ENCODE assay signal across 8 cellular contexts in the genomic region with DNA sequence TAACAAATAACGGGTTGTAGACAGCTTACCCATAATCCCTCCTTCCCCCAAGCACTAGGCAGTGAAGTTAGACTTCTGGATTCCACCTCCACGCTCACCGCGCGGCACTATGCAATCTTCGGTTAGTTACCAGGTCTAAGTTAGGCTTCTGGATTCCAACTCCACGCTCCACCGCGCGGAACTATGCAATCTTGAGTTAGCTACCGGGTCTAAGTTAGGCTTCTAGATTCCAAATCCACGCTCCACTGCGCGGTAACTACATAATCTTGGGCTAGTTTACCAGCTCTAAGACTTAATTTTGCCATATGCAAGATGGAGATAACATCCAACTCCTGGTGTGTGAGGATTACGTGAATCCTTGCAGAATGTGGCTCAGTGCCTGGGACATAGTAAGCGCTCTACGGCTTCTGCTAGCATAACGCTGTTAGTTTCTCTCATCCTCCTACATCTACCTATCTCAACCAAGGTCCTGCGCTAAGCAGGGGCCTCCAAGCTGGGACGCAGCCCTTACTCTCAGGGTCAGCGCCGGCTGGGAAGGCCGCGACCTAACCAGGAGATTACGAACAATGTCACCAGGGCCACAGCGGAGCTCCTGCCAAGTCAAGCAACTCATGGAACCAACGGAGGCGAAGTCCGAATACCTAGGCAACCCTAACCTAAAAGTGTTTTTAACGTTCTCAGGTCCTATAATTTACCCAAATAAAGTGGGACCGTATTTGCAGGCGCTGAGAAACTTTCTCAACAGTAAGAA. TPM values are rescaled to one million over a fixed set of nuclear protein-coding genes. Genes with fewer than 3 reads are reported as not detected.
A peak's percentile ranks its signal among the peaks of the same experiment; 100 is the strongest.
DNase-seq lines count a peak whose midpoint lies in the region; ATAC-seq, FAIRE-seq and TF ChIP-seq lines count a peak whose summit lies in the region.

No MANE protein-coding gene starts in this region.

- FAIRE-seq in keratinocyte (lab: Jason Lieb, UNC) = peak; percentile 39

- H3K9ac ChIP-seq in keratinocyte (ENCODE audit: control insufficient read depth, extremely low read depth, insufficient read depth, low read length) = peak overlapping the region; percentile 97

- peaks cover 32% of the 10 kb centered on the region for H4K20me1 ChIP-seq in keratinocyte (ENCODE audit: control insufficient read depth, extremely low read depth, insufficient read depth, low read length)

- H3K4me1 ChIP-seq in keratinocyte (ENCODE audit: control insufficient read depth, extremely low read depth, insufficient read depth, low read length) = peaks cover 22% of the 10 kb centered on the region

- DNase-seq in stimulated activated CD4-positive, alpha-beta T cell treated with anti-CD3 and anti-CD28 coated beads, Interleukin-2, amount 100 ng/mL, for 24 hours = peak; percentile 40 to 41
- no peak for DNase-seq in stimulated activated CD4-positive, alpha-beta T cell treated with anti-CD3 and anti-CD28 coated beads, Interleukin-1b, Interleukin-23, amount 100 ng/mL, for 48 hours
- DNase-seq in OCI-M1 (lab: John Stamatoyannopoulos, UW) = peak; percentile 88
- peak; percentile 22 for DNase-seq in brain microvascular endothelial cell
- no peak for DNase-seq in keratinocyte (ENCODE audit: low read depth, low spot score)
- DNase-seq in stimulated activated naive CD8-positive, alpha-beta T cell treated with anti-CD3 and anti-CD28 coated beads, Interleukin-15, amount 100 ng/mL, for 72 hours = peak in 1 of 2 donors; percentile 21
- DNase-seq in GM20000 (ENCODE audit: low spot score) = no peak

- no peaks in the 10 kb centered on the region for H3K27me3 Mint-ChIP-seq in stimulated activated naive CD8-positive, alpha-beta T cell treated with anti-CD3 and anti-CD28 coated beads, Interleukin-15, amount 100 ng/mL, for 72 hours

- in situ Hi-C loops in brain microvascular endothelial cell (cut with HindIII; ENCODE audit: low pct_ligation_motif_present, low sequenced_read_pairs) = no loop called here

- TF ChIP-seq CTCF in brain microvascular endothelial cell (IDR thresholded peaks at IDR 0.05; ENCODE audit: low read depth, low read length, missing control alignments) (no peak), keratinocyte (optimal IDR thresholded peaks at IDR 0.05 in 1 of 3, IDR thresholded peaks at IDR 0.05 in 1 of 3, conservative IDR thresholded peaks at IDR 0.05 in 1 of 3; ENCODE audit: extremely low read depth in 1 of 3, insufficient read depth in 2 of 3, low read length in 3 of 3) (no peak), GM20000 (IDR thresholded peaks at IDR 0.05; ENCODE audit: extremely low read depth, missing control alignments) (no peak)

- peak overlapping the region; percentile 92 to 96 for H3K4me3 Mint-ChIP-seq in stimulated activated naive CD8-positive, alpha-beta T cell treated with anti-CD3 and anti-CD28 coated beads, Interleukin-15, amount 100 ng/mL, for 72 hours

- H3K4me3 ChIP-seq in brain microvascular endothelial cell (ENCODE audit: low read depth, low read length) = peak overlapping the region; percentile 93
- peak overlapping the region; percentile 97 to 100 (median 99) for H3K4me3 ChIP-seq in keratinocyte (ENCODE audit: control insufficient read depth in 2 of 3, extremely low read depth in 1 of 3, insufficient read depth in 2 of 3, low read depth in 1 of 3, low read length in 3 of 3)

- H3K27ac ChIP-seq in brain microvascular endothelial cell = peak overlapping the region; percentile 73
- peak overlapping the region; percentile 92 for H3K27ac ChIP-seq in keratinocyte (ENCODE audit: control insufficient read depth, insufficient read depth, low read length)

- dilution Hi-C loops in keratinocyte (cut with MboI; ENCODE audit: extremely low pct_ligation_motif_present, low sequenced_read_pairs) = no loop called here

- peaks cover 13% of the 10 kb centered on the region for H3K9me1 ChIP-seq in keratinocyte (ENCODE audit: control insufficient read depth, extremely low read depth, insufficient read depth, low read length)

- H3K27ac Mint-ChIP-seq in stimulated activated naive CD8-positive, alpha-beta T cell treated with anti-CD3 and anti-CD28 coated beads, Interleukin-15, amount 100 ng/mL, for 72 hours = peak overlapping the region; percentile 96 to 99

- H3K79me2 ChIP-seq in keratinocyte (ENCODE audit: control insufficient read depth, insufficient read depth, low read length) = peaks cover 30% of the 10 kb centered on the region

- no peaks in the 10 kb centered on the region for H3K27me3 ChIP-seq in brain microvascular endothelial cell (replicated peaks)
- H3K27me3 ChIP-seq in keratinocyte (ENCODE audit: control insufficient read depth, extremely low read depth, insufficient read depth, low read length) = no peaks in the 10 kb centered on the region

- H3K36me3 ChIP-seq in brain microvascular endothelial cell (replicated peaks) = peaks cover 36% of the 10 kb centered on the region
- peaks cover 16 to 37% of the 10 kb centered on the region in 2 experiments for H3K36me3 ChIP-seq in keratinocyte (ENCODE audit: control insufficient read depth in 2 of 2, extremely low read depth in 1 of 2, insufficient read depth in 2 of 2, low read length in 2 of 2)

- peak overlapping the region; percentile 99 for H2AFZ ChIP-seq in keratinocyte (ENCODE audit: control insufficient read depth, low read length)

- peak overlapping the region; percentile 100 for H3K4me2 ChIP-seq in keratinocyte (ENCODE audit: control insufficient read depth, extremely low read depth, insufficient read depth, low read depth, low read length)

- no peaks in the 10 kb centered on the region for H3K9me3 Mint-ChIP-seq in stimulated activated naive CD8-positive, alpha-beta T cell treated with anti-CD3 and anti-CD28 coated beads, Interleukin-15, amount 100 ng/mL, for 72 hours

- H3K4me1 Mint-ChIP-seq in stimulated activated naive CD8-positive, alpha-beta T cell treated with anti-CD3 and anti-CD28 coated beads, Interleukin-15, amount 100 ng/mL, for 72 hours = peaks cover 37% of the 10 kb centered on the region

- peak; percentile 34 for ATAC-seq in HG02885 (IDR thresholded peaks at IDR 0.05; ENCODE audit: poor library complexity, unreplicated experiment)
- ATAC-seq in stimulated activated naive CD8-positive, alpha-beta T cell treated with anti-CD3 and anti-CD28 coated beads, Interleukin-15, amount 100 ng/mL, for 72 hours = peak; percentile 55

- H3K9me3 ChIP-seq in keratinocyte (ENCODE audit: control insufficient read depth, low read depth, low read length) = no peaks in the 10 kb centered on the region

RNA-seq across cellular contexts. Expression of gene RPLP1, which starts 0.5 kb away (rescaled TPM):
- polyA plus RNA-seq in keratinocyte = 755 to 1,540 TPM (median 871 TPM) in 3 replicates
- polyA plus RNA-seq in keratinocyte (2011; ENCODE audit: low read depth) = 595 TPM
- 677 and 1,303 TPM in 2 replicates for polyA plus RNA-seq in keratinocyte (2011; cell fraction: cytosol; rRNA removed)
- 236 and 257 TPM in 2 replicates for polyA plus RNA-seq in keratinocyte (2011; cell fraction: nucleus; rRNA removed)
- 2,151 and 2,215 TPM in 2 replicates for polyA plus RNA-seq in keratinocyte (2012; ENCODE audit: low replicate concordance)
- polyA minus RNA-seq in keratinocyte = 397 to 557 TPM (median 450 TPM) in 3 replicates
- polyA minus RNA-seq in keratinocyte (2011; cell fraction: cytosol; rRNA and poly(A)+ RNA removed) = 4,077 TPM
- polyA minus RNA-seq in keratinocyte (2011; cell fraction: nucleus; rRNA and poly(A)+ RNA removed) = 159 and 165 TPM in 2 replicates

RNA-seq across cellular contexts. Expression of gene KIF23, which starts 38.0 kb away (rescaled TPM):
- polyA plus RNA-seq in keratinocyte = 8.3 to 28.8 TPM (median 28.2 TPM) in 3 replicates
- 4.1 TPM for polyA plus RNA-seq in keratinocyte (2011; ENCODE audit: low read depth)
- polyA plus RNA-seq in keratinocyte (2011; cell fraction: cytosol; rRNA removed) = 8.5 and 9.4 TPM in 2 replicates
- polyA plus RNA-seq in keratinocyte (2011; cell fraction: nucleus; rRNA removed) = 19.7 and 27.7 TPM in 2 replicates
- 1.4 and 20.5 TPM in 2 replicates for polyA plus RNA-seq in keratinocyte (2012; ENCODE audit: low replicate concordance)
- 3.5 to 29.8 TPM (median 12.2 TPM) in 3 replicates for polyA minus RNA-seq in keratinocyte
- 4.8 TPM for polyA minus RNA-seq in keratinocyte (2011; cell fraction: cytosol; rRNA and poly(A)+ RNA removed)
- polyA minus RNA-seq in keratinocyte (2011; cell fraction: nucleus; rRNA and poly(A)+ RNA removed) = 5.2 and 13.7 TPM in 2 replicates

Comparison
In these comparisons a context has a peak if more than half of its experiments do, and no peak if none do; other contexts are left out.
1. DNase-seq: peak in stimulated activated CD4-positive, alpha-beta T cell treated with anti-CD3 and anti-CD28 coated beads, Interleukin-2, amount 100 ng/mL, for 24 hours (2 of 2), OCI-M1 (single experiment) and brain microvascular endothelial cell (single experiment); none in stimulated activated CD4-positive, alpha-beta T cell treated with anti-CD3 and anti-CD28 coated beads, Interleukin-1b, Interleukin-23, amount 100 ng/mL, for 48 hours (single experiment), keratinocyte (single experiment) and GM20000 (single experiment).